ENCODE assay signal across 2 cellular contexts in the genomic region with DNA sequence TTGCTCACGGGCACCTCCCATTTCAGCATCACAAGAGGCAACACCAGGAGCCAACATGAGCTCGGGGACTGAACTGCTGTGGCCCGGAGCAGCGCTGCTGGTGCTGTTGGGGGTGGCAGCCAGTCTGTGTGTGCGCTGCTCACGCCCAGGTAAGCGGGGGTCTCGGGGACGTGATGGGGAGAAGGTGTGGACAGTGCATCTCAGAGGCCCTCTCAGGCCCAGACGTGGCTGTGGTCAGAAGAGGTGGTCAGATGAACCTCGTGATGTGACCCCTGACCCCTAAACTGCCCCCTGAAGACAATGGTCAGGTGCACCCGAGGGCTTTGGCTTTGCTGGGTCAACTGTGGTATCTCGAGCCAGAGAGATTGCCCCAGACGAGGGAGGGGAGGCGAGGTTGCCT.
A peak's percentile ranks its signal among the peaks of the same experiment; 100 is the strongest.
TF ChIP-seq lines count a peak whose summit lies in the region.

No MANE protein-coding gene starts in this region.

TF ChIP-seq in GM12878, 131 proteins besides CTCF, POLR2A, EP300 and RAD21:
- 0 out of 2 replicates have a peak, but pooled peaks have one; percentile 7 for TF ChIP-seq DPF2 (IDR thresholded peaks at IDR 0.05)
- 0 out of 2 replicates have a peak, but pooled peaks have one; percentile 34 for TF ChIP-seq POLR2AphosphoS5 (IDR thresholded peaks at IDR 0.05; ENCODE audit: low read length)
- TF ChIP-seq NR2F1 (conservative IDR thresholded peaks at IDR 0.05), result peak; percentile 85
- TF ChIP-seq, protein P1, sequence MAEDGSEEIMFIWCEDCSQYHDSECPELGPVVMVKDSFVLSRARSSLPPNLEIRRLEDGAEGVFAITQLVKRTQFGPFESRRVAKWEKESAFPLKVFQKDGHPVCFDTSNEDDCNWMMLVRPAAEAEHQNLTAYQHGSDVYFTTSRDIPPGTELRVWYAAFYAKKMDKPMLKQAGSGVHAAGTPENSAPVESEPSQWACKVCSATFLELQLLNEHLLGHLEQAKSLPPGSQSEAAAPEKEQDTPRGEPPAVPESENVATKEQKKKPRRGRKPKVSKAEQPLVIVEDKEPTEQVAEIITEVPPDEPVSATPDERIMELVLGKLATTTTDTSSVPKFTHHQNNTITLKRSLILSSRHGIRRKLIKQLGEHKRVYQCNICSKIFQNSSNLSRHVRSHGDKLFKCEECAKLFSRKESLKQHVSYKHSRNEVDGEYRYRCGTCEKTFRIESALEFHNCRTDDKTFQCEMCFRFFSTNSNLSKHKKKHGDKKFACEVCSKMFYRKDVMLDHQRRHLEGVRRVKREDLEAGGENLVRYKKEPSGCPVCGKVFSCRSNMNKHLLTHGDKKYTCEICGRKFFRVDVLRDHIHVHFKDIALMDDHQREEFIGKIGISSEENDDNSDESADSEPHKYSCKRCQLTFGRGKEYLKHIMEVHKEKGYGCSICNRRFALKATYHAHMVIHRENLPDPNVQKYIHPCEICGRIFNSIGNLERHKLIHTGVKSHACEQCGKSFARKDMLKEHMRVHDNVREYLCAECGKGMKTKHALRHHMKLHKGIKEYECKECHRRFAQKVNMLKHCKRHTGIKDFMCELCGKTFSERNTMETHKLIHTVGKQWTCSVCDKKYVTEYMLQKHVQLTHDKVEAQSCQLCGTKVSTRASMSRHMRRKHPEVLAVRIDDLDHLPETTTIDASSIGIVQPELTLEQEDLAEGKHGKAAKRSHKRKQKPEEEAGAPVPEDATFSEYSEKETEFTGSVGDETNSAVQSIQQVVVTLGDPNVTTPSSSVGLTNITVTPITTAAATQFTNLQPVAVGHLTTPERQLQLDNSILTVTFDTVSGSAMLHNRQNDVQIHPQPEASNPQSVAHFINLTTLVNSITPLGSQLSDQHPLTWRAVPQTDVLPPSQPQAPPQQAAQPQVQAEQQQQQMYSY (CRISPR knock-in tag; IDR thresholded peaks at IDR 0.05), result no peak
- no peak for TF ChIP-seq FOXK2 (IDR thresholded peaks at IDR 0.05)
- peak; percentile 75 for TF ChIP-seq NR2C1 (IDR thresholded peaks at IDR 0.05)
TF ChIP-seq in GM12878: peak in this region for 4.

TF ChIP-seq in HEK293T, 16 proteins besides CTCF, POLR2A, EP300 and RAD21:
- TF ChIP-seq HDGF (IDR thresholded peaks at IDR 0.05; ENCODE audit: borderline replicate concordance) (no peak), LEF1 (IDR thresholded peaks at IDR 0.05; ENCODE audit: borderline replicate concordance) (no peak), ARNT (IDR thresholded peaks at IDR 0.05) (no peak), SUZ12 (IDR thresholded peaks at IDR 0.05) (no peak), L3MBTL2 (conservative IDR thresholded peaks at IDR 0.05) (no peak), SP1 (IDR thresholded peaks at IDR 0.05) (no peak), ELF4 (IDR thresholded peaks at IDR 0.05) (no peak), ZNF384 (IDR thresholded peaks at IDR 0.05) (no peak), FOXK2 (IDR thresholded peaks at IDR 0.05) (no peak), FOXA1 (IDR thresholded peaks at IDR 0.05) (no peak), BHLHE40 (IDR thresholded peaks at IDR 0.05; ENCODE audit: borderline replicate concordance) (no peak), FOXM1 (IDR thresholded peaks at IDR 0.05; ENCODE audit: borderline replicate concordance) (no peak)
- TF ChIP-seq, protein P2, sequence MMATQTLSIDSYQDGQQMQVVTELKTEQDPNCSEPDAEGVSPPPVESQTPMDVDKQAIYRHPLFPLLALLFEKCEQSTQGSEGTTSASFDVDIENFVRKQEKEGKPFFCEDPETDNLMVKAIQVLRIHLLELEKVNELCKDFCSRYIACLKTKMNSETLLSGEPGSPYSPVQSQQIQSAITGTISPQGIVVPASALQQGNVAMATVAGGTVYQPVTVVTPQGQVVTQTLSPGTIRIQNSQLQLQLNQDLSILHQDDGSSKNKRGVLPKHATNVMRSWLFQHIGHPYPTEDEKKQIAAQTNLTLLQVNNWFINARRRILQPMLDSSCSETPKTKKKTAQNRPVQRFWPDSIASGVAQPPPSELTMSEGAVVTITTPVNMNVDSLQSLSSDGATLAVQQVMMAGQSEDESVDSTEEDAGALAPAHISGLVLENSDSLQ (IDR thresholded peaks at IDR 0.05), result no peak
